11 cellular contexts compared by ENCODE assay signal in the genomic region with DNA sequence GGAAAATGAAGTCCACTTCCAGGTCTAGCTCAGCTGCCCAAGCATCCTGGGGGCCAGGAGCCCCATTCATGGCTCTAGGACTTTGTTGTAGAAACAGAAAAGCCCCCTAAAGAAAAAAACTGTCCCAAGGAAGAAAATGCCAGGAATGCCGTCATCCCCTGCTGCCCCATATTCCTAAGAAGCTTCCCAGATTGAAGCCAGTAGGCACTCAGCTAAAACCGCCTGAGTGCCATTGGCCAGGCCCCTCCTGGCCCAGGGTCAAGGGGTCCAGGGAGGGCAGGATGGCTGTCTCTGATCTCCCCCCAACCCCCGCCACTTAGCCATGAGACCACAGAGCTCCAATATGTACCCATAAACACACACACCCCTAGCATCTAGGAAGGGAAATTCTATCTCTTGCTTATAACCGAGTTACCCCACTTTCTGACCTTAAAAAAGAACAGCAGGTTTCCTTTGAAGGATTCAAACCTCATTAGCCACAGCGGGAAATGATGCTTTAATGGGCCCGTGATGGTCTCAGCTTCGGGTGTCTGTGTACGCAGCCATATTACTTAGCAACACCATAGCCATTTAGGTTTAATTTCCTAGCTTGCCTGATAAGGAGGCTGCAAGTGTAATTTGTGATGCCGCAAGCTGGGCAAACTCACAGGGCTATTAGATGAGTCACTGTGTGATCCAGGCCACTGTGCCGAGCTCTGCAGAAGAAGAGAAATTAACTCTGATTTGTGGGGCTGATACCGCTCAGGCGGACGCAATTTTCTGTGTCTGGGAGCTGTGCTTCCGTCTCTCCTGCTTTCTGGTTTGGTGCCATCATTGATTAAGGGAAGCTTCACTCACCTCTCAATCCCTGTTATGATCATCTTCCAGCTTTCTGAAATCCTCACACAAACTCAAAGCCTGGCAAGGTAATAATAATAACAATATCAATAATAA.
A peak's percentile ranks its signal among the peaks of the same experiment; 100 is the strongest.
DNase-seq lines count a peak whose midpoint lies in the region; ATAC-seq lines count a peak whose summit lies in the region.
"Had no signal": no experiment of that assay in that cellular context is flagged by ENCODE, and none has a peak within 500 bp of the region (broad histone marks: within the 10 kb centered on the region; RNA-seq: fewer than 3 reads in every experiment).

No MANE protein-coding gene starts in this region.

- H3K4me1 Mint-ChIP-seq in activated T-helper 2 cell treated with anti-CD3 and anti-CD28 coated beads, Interferon-gamma antibody, Interleukin-2, Interleukin-4, amounts not matched to agents 10 μg/mL and 5 μg/mL and 100 μg/mL, durations not matched to agents 14 hours and 24 hours and 36 hours (ENCODE audit: low read depth): no peaks in the 10 kb centered on the region
- H3K4me1 Mint-ChIP-seq: activated naive CD8-positive, alpha-beta T cell treated with anti-CD3 and anti-CD28 coated beads for 36 hours; CD4-positive, alpha-beta memory T cell had no signal

- intact Hi-C loops in activated T-helper 2 cell treated with anti-CD3 and anti-CD28 coated beads, Interferon-gamma antibody, Interleukin-2, Interleukin-4, amounts not matched to agents 10 μg/mL and 5 μg/mL and 100 μg/mL, durations not matched to agents 14 hours and 24 hours and 36 hours (cut with micrococcal nuclease): no loop called here

- H3K9me3 Mint-ChIP-seq in activated T-helper 2 cell treated with anti-CD3 and anti-CD28 coated beads, Interferon-gamma antibody, Interleukin-2, Interleukin-4, amounts not matched to agents 10 μg/mL and 5 μg/mL and 100 μg/mL, durations not matched to agents 14 hours and 24 hours and 36 hours: peaks cover under 1% of the 10 kb centered on the region
- H3K9me3 Mint-ChIP-seq: activated naive CD8-positive, alpha-beta T cell treated with anti-CD3 and anti-CD28 coated beads for 36 hours had no signal

- H3K36me3 Mint-ChIP-seq in activated T-helper 2 cell treated with anti-CD3 and anti-CD28 coated beads, Interferon-gamma antibody, Interleukin-2, Interleukin-4, amounts not matched to agents 10 μg/mL and 5 μg/mL and 100 μg/mL, durations not matched to agents 14 hours and 24 hours and 36 hours (ENCODE audit: low read depth): no peaks in the 10 kb centered on the region
- H3K36me3 Mint-ChIP-seq: activated naive CD8-positive, alpha-beta T cell treated with anti-CD3 and anti-CD28 coated beads for 36 hours; CD4-positive, alpha-beta memory T cell; IgD-negative memory B cell had no signal

- in situ Hi-C loops in ACHN (cut with HindIII; ENCODE audit: low pct_ligation_motif_present, low pct_unique_long_range_greater_than_20kb, low sequenced_read_pairs): no loop called here

- no peak for ATAC-seq in HG03039 (IDR thresholded peaks at IDR 0.05; ENCODE audit: unreplicated experiment)
- no peak for ATAC-seq in HG03159 (IDR thresholded peaks at IDR 0.05; ENCODE audit: unreplicated experiment)

- no peak overlapping the region for H3K27ac Mint-ChIP-seq in activated T-helper 2 cell treated with anti-CD3 and anti-CD28 coated beads, Interferon-gamma antibody, Interleukin-2, Interleukin-4, amounts not matched to agents 10 μg/mL and 5 μg/mL and 100 μg/mL, durations not matched to agents 14 hours and 24 hours and 36 hours
- H3K27ac Mint-ChIP-seq: activated naive CD8-positive, alpha-beta T cell treated with anti-CD3 and anti-CD28 coated beads for 36 hours; CD4-positive, alpha-beta memory T cell; IgD-negative memory B cell had no signal

- no peak overlapping the region for H3K4me3 Mint-ChIP-seq in activated T-helper 2 cell treated with anti-CD3 and anti-CD28 coated beads, Interferon-gamma antibody, Interleukin-2, Interleukin-4, amounts not matched to agents 10 μg/mL and 5 μg/mL and 100 μg/mL, durations not matched to agents 14 hours and 24 hours and 36 hours (ENCODE audit: low read depth)
- H3K4me3 Mint-ChIP-seq: activated naive CD8-positive, alpha-beta T cell treated with anti-CD3 and anti-CD28 coated beads for 36 hours; CD4-positive, alpha-beta memory T cell; IgD-negative memory B cell had no signal

- DNase-seq in ACHN: peak; percentile 64
- peak; percentile 23 for DNase-seq in HT-29 (ENCODE audit: low spot score)
- peak; percentile 89 for DNase-seq in RPMI7951 (ENCODE audit: low read depth)
- peak; percentile 6 for DNase-seq in inferior parietal cortex (ENCODE audit: extremely low spot score)
- DNase-seq in D341Med (ENCODE audit: low spot score): no peak
- no peak for DNase-seq in activated T-helper 2 cell treated with anti-CD3 and anti-CD28 coated beads, Interferon-gamma antibody, Interleukin-2, Interleukin-4, amounts not matched to agents 10 μg/mL and 5 μg/mL and 100 μg/mL, durations not matched to agents 14 hours and 24 hours and 36 hours (ENCODE audit: low spot score)
- DNase-seq: activated naive CD8-positive, alpha-beta T cell treated with anti-CD3 and anti-CD28 coated beads for 36 hours; CD4-positive, alpha-beta memory T cell had no signal

- H3K27me3 Mint-ChIP-seq in activated T-helper 2 cell treated with anti-CD3 and anti-CD28 coated beads, Interferon-gamma antibody, Interleukin-2, Interleukin-4, amounts not matched to agents 10 μg/mL and 5 μg/mL and 100 μg/mL, durations not matched to agents 14 hours and 24 hours and 36 hours (ENCODE audit: low read depth): peaks cover 9% of the 10 kb centered on the region

Comparison
In these comparisons a context has a peak if more than half of its experiments do, and no peak if none do; other contexts are left out.
1. DNase-seq: peak in ACHN (single experiment), HT-29 (single experiment), RPMI7951 (single experiment) and inferior parietal cortex (single experiment); none in D341Med (single experiment) and activated T-helper 2 cell treated with anti-CD3 and anti-CD28 coated beads, Interferon-gamma antibody, Interleukin-2, Interleukin-4, amounts not matched to agents 10 μg/mL and 5 μg/mL and 100 μg/mL, durations not matched to agents 14 hours and 24 hours and 36 hours (single experiment).